Comparison of ENCODE assay signal across 7 cellular contexts in genomic region chr12:110688446-110689001, GRCh38. TPM values are rescaled to one million over a fixed set of nuclear protein-coding genes. Genes with fewer than 3 reads are reported as not detected.
DNase-seq lines count a peak whose midpoint lies in the region; ATAC-seq and TF ChIP-seq lines count a peak whose summit lies in the region.

No MANE protein-coding gene starts in this region.

- intact Hi-C loops in heart right ventricle (cut with DNase I), result no loop called here
- intact Hi-C loops in sigmoid colon (cut with DNase I), result no loop called here

- DNase-seq in heart right ventricle, result no peak
- DNase-seq in sigmoid colon, result no peak
- no peak for DNase-seq in SHP77 treated with DMSO at 0.1 percent for 48 hours (lab: John Stamatoyannopoulos, UW)
- DNase-seq in NCI-H1930 (lab: John Stamatoyannopoulos, UW), result no peak

- H3K27me3 ChIP-seq in heart right ventricle (no peaks in the 10 kb centered on the region), sigmoid colon (no peaks in the 10 kb centered on the region)

- H3K4me1 ChIP-seq in heart right ventricle (peaks cover 9 to 64% (median 24%) of the 10 kb centered on the region in 9 donors), sigmoid colon (peaks cover 0 to 24% (median 15%) of the 10 kb centered on the region in 4 donors)

- TF ChIP-seq CTCF in heart right ventricle (IDR thresholded peaks at IDR 0.05) (no peak), sigmoid colon (IDR thresholded peaks at IDR 0.05) (no peak)

- H3K27ac ChIP-seq in heart right ventricle (peak overlapping the region; percentile 71 to 88 (median 82)), sigmoid colon (peak overlapping the region; percentile 51 to 74 (median 69))

- WGBS in heart right ventricle, 2 donors, result 5 to 6% methylated on average over 31 to 32 of the region's 32 CpGs
- 4 to 8% methylated on average over 32 of the region's 32 CpGs for WGBS in sigmoid colon, 2 donors

- H3K9me3 ChIP-seq in heart right ventricle (peaks cover 0 to 5% (median 0%) of the 10 kb centered on the region in 11 donors), sigmoid colon (no peaks in the 10 kb centered on the region)

- H3K36me3 ChIP-seq in heart right ventricle (peaks cover 0 to 4% (median 0%) of the 10 kb centered on the region in 9 donors), sigmoid colon (no peaks in the 10 kb centered on the region)

- TF ChIP-seq EP300 in sigmoid colon (IDR thresholded peaks at IDR 0.05), result no peak

- H3K4me3 ChIP-seq in heart right ventricle, result peak overlapping the region; percentile 72 to 93 (median 83)
- peak overlapping the region; percentile 53 to 82 (median 69) for H3K4me3 ChIP-seq in sigmoid colon

- TF ChIP-seq POLR2A in sigmoid colon (IDR thresholded peaks at IDR 0.05), result no peak

- ATAC-seq in GM21723 (IDR thresholded peaks at IDR 0.05; ENCODE audit: unreplicated experiment) (peak; percentile 3), SK-N-SH treated with all-trans-retinoic acid at 6 μM for 48 hours (peak; percentile 38), heart right ventricle (peak; percentile 4 to 52 (median 27)), HG03095 (IDR thresholded peaks at IDR 0.05; ENCODE audit: unreplicated experiment) (no peak)

TF ChIP-seq in SK-N-SH treated with all-trans-retinoic acid at 6 μM for 48 hours, 23 proteins besides CTCF, POLR2A, EP300 and RAD21:
- TF ChIP-seq PATZ1 (CRISPR knock-in tag; IDR thresholded peaks at IDR 0.05; ENCODE audit: borderline replicate concordance) (no peak), ZFP30 (CRISPR knock-in tag; IDR thresholded peaks at IDR 0.05) (no peak), ISL1 (CRISPR knock-in tag; IDR thresholded peaks at IDR 0.05) (no peak), ARNTL (CRISPR knock-in tag; IDR thresholded peaks at IDR 0.05; ENCODE audit: borderline replicate concordance, low read depth) (no peak), ZNF8 (CRISPR knock-in tag; IDR thresholded peaks at IDR 0.05) (no peak), ZNF565 (CRISPR knock-in tag; conservative IDR thresholded peaks at IDR 0.05; ENCODE audit: low read depth) (no peak), OSR1 (CRISPR knock-in tag; IDR thresholded peaks at IDR 0.05) (no peak), PPARA (CRISPR knock-in tag; IDR thresholded peaks at IDR 0.05; ENCODE audit: borderline replicate concordance) (no peak), TSHZ2 (CRISPR knock-in tag; IDR thresholded peaks at IDR 0.05) (no peak), SNAI2 (CRISPR knock-in tag; IDR thresholded peaks at IDR 0.05) (no peak), ZFP3 (CRISPR knock-in tag; IDR thresholded peaks at IDR 0.05) (no peak), RARB (CRISPR knock-in tag; IDR thresholded peaks at IDR 0.05) (no peak), CSDC2 (CRISPR knock-in tag; IDR thresholded peaks at IDR 0.05) (no peak), GLIS3 (CRISPR knock-in tag; IDR thresholded peaks at IDR 0.05) (no peak), TCF4 (CRISPR knock-in tag; IDR thresholded peaks at IDR 0.05; ENCODE audit: borderline replicate concordance) (no peak)
- TF ChIP-seq, protein P1, sequence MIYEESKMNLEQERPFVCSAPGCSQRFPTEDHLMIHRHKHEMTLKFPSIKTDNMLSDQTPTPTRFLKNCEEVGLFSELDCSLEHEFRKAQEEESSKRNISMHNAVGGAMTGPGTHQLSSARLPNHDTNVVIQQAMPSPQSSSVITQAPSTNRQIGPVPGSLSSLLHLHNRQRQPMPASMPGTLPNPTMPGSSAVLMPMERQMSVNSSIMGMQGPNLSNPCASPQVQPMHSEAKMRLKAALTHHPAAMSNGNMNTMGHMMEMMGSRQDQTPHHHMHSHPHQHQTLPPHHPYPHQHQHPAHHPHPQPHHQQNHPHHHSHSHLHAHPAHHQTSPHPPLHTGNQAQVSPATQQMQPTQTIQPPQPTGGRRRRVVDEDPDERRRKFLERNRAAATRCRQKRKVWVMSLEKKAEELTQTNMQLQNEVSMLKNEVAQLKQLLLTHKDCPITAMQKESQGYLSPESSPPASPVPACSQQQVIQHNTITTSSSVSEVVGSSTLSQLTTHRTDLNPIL (CRISPR knock-in tag; IDR thresholded peaks at IDR 0.05; ENCODE audit: low read depth), result no peak

RNA-seq across cellular contexts. Expression of gene HVCN1, which starts 0.4 kb away (rescaled TPM):
- total RNA-seq in heart right ventricle (10 to 100 TPM in 5 of 10 donors, 1 to 10 TPM in 5; 5.1 to 74.1 (median 9.0) TPM), sigmoid colon (1 to 10 TPM; 3.8 to 9.7 (median 6.6) TPM)
- polyA plus RNA-seq in heart right ventricle (10 to 100 TPM; 15.4 to 17.9 TPM), sigmoid colon (10 to 100 TPM in 1 of 3 donors, 1 to 10 TPM in 2; 1.8 to 26.3 (median 4.2) TPM)

RNA-seq across cellular contexts. Expression of gene PPP1CC, which starts 54.2 kb away (rescaled TPM):
- 100 to 1,000 TPM; 116 to 248 (median 137) TPM for total RNA-seq in heart right ventricle
- polyA plus RNA-seq in heart right ventricle, result 10 to 100 TPM; 66.0 to 84.2 TPM
- total RNA-seq in sigmoid colon, result 100 to 1,000 TPM; 140 to 208 (median 171) TPM
- 100 to 1,000 TPM; 107 to 272 (median 153) TPM for polyA plus RNA-seq in sigmoid colon
